In genomic region chr3:186938716-186939115, GRCh38 we compare ENCODE assay signal across 14 cellular contexts. TPM values are rescaled to one million over a fixed set of nuclear protein-coding genes. Genes with fewer than 3 reads are reported as not detected.
DNase-seq lines count a peak whose midpoint lies in the region; ATAC-seq and TF ChIP-seq lines count a peak whose summit lies in the region.
"Had no signal": no experiment of that assay in that cellular context is flagged by ENCODE, and none has a peak within 500 bp of the region (broad histone marks: within the 10 kb centered on the region; RNA-seq: fewer than 3 reads in every experiment).

No MANE protein-coding gene starts in this region.

- peaks cover 11 to 25% of the 10 kb centered on the region in 2 donors for H3K4me1 ChIP-seq in left lung
- H3K4me1 ChIP-seq in thyroid gland, result peaks cover 18 to 63% of the 10 kb centered on the region in 2 donors

- POLR2A ChIA-PET in activated CD4-positive, alpha-beta memory T cell treated with anti-CD3 and anti-CD28 coated beads, Interleukin-2, amount 10 ng/mL, durations not matched to agents 7 days and 5 days (lab: Charles Lee), result no interaction called here
- POLR2A ChIA-PET in activated CD4-positive, alpha-beta memory T cell treated with anti-CD3 and anti-CD28 coated beads for 36 hours (lab: Charles Lee), result no interaction called here
- POLR2A ChIA-PET in HEK293T (lab: Yijun Ruan, JAX), result no interaction called here

- 80 to 88% methylated on average over 6 of the region's 6 CpGs for WGBS in thyroid gland, 2 donors

- H3K4me3 ChIP-seq in coronary artery (no peak overlapping the region), left lung (no peak overlapping the region), thyroid gland (replicated peaks in 1 of 3) (no peak overlapping the region)
- H3K4me3 ChIP-seq: mucosa of descending colon, sigmoid colon had no signal

- H3K27ac ChIP-seq in coronary artery (peak overlapping the region; percentile 75 to 82), left lung (peak overlapping the region in 1 of 2 donors; percentile 19), thyroid gland (peak overlapping the region in 2 of 3 donors; percentile 54 to 79)
- H3K27ac ChIP-seq: sigmoid colon, VCaP had no signal

- no peak overlapping the region for H3K4me3 Mint-ChIP-seq in activated CD4-positive, alpha-beta memory T cell treated with anti-CD3 and anti-CD28 coated beads, Interleukin-2, amount 10 ng/mL, durations not matched to agents 7 days and 5 days
- H3K4me3 Mint-ChIP-seq in activated CD4-positive, alpha-beta memory T cell treated with anti-CD3 and anti-CD28 coated beads for 36 hours, result no peak overlapping the region

- peak overlapping the region; percentile 24 for H3K27ac Mint-ChIP-seq in activated CD4-positive, alpha-beta memory T cell treated with anti-CD3 and anti-CD28 coated beads, Interleukin-2, amount 10 ng/mL, durations not matched to agents 7 days and 5 days
- no peak overlapping the region for H3K27ac Mint-ChIP-seq in activated CD4-positive, alpha-beta memory T cell treated with anti-CD3 and anti-CD28 coated beads for 36 hours

- H3K36me3 ChIP-seq in left lung (peaks cover 0 to 12% of the 10 kb centered on the region in 2 donors), thyroid gland (no peaks in the 10 kb centered on the region)
- H3K36me3 ChIP-seq: sigmoid colon had no signal

- CTCF ChIA-PET in activated CD4-positive, alpha-beta memory T cell treated with anti-CD3 and anti-CD28 coated beads, Interleukin-2, amount 10 ng/mL, durations not matched to agents 7 days and 5 days (lab: Charles Lee), result interaction anchor here (0.6 to 2.4 kb wide), 2 partner anchors 89 to 137 kb away, joined by 5 to 10 read pairs; no protein-coding TSS in a partner anchor
- CTCF ChIA-PET in activated CD4-positive, alpha-beta memory T cell treated with anti-CD3 and anti-CD28 coated beads for 36 hours (lab: Charles Lee), result interaction anchor here (1.2 to 1.5 kb wide), 3 partner anchors 84 to 90 kb away, joined by 4 to 7 read pairs (median 6); no protein-coding TSS in a partner anchor
- CTCF ChIA-PET in HEK293T (lab: Yijun Ruan, JAX), result interaction anchor here (0.6 kb wide), 1 partner anchor 132 kb away, joined by 3 read pairs; no protein-coding TSS in a partner anchor

- intact Hi-C loops in activated CD4-positive, alpha-beta memory T cell treated with anti-CD3 and anti-CD28 coated beads for 36 hours (cut with micrococcal nuclease), result loop anchor here (10.0 kb wide), 1 partner anchor 226 kb away; no protein-coding TSS in a partner anchor
- intact Hi-C loops in left lung (cut with DNase I), result no loop called here
- intact Hi-C loops in thyroid gland (cut with DNase I), result loop anchor here (10.0 kb wide), 1 partner anchor 86 kb away; no protein-coding TSS in a partner anchor

- TF ChIP-seq CTCF in coronary artery (IDR thresholded peaks at IDR 0.05) (no peak), left lung (IDR thresholded peaks at IDR 0.05) (no peak), thyroid gland (IDR thresholded peaks at IDR 0.05) (no peak)

- H3K36me3 Mint-ChIP-seq in activated CD4-positive, alpha-beta memory T cell treated with anti-CD3 and anti-CD28 coated beads, Interleukin-2, amount 10 ng/mL, durations not matched to agents 7 days and 5 days (ENCODE audit: low read depth), result peaks cover 58% of the 10 kb centered on the region
- H3K36me3 Mint-ChIP-seq in activated CD4-positive, alpha-beta memory T cell treated with anti-CD3 and anti-CD28 coated beads for 36 hours, result peaks cover 27% of the 10 kb centered on the region

- H3K27me3 Mint-ChIP-seq in activated CD4-positive, alpha-beta memory T cell treated with anti-CD3 and anti-CD28 coated beads, Interleukin-2, amount 10 ng/mL, durations not matched to agents 7 days and 5 days, result no peaks in the 10 kb centered on the region
- H3K27me3 Mint-ChIP-seq in activated CD4-positive, alpha-beta memory T cell treated with anti-CD3 and anti-CD28 coated beads for 36 hours, result no peaks in the 10 kb centered on the region

- peaks cover 2% of the 10 kb centered on the region for H3K9me3 Mint-ChIP-seq in activated CD4-positive, alpha-beta memory T cell treated with anti-CD3 and anti-CD28 coated beads, Interleukin-2, amount 10 ng/mL, durations not matched to agents 7 days and 5 days
- H3K9me3 Mint-ChIP-seq in activated CD4-positive, alpha-beta memory T cell treated with anti-CD3 and anti-CD28 coated beads for 36 hours, result no peaks in the 10 kb centered on the region

- H3K27me3 ChIP-seq in left lung (no peaks in the 10 kb centered on the region), thyroid gland (no peaks in the 10 kb centered on the region)
- H3K27me3 ChIP-seq: sigmoid colon had no signal

- ATAC-seq in left lung, result peak; percentile 40
- ATAC-seq: mucosa of descending colon had no signal

- TF ChIP-seq POLR2A in thyroid gland (IDR thresholded peaks at IDR 0.05), result no peak

- H3K4me1 Mint-ChIP-seq in activated CD4-positive, alpha-beta memory T cell treated with anti-CD3 and anti-CD28 coated beads, Interleukin-2, amount 10 ng/mL, durations not matched to agents 7 days and 5 days, result peaks cover 36% of the 10 kb centered on the region
- peaks cover 59% of the 10 kb centered on the region for H3K4me1 Mint-ChIP-seq in activated CD4-positive, alpha-beta memory T cell treated with anti-CD3 and anti-CD28 coated beads for 36 hours (ENCODE audit: low read depth)

- DNase-seq in activated CD4-positive, alpha-beta memory T cell treated with anti-CD3 and anti-CD28 coated beads, Interleukin-2, amount 10 ng/mL, durations not matched to agents 7 days and 5 days, result no peak
- DNase-seq in activated CD4-positive, alpha-beta memory T cell treated with anti-CD3 and anti-CD28 coated beads for 36 hours, result no peak
- peak; percentile 81 for DNase-seq in coronary artery (ENCODE audit: low spot score)
- DNase-seq in left lung, result no peak
- DNase-seq in thyroid gland, result no peak
- no peak for DNase-seq in HEK293T (ENCODE audit: extremely low spot score)
- no peak for DNase-seq in dermis blood vessel endothelial cell
- DNase-seq in ureter (ENCODE audit: low spot score), result no peak
- DNase-seq: activated T-cell treated with anti-CD3 and anti-CD28 coated beads, Interleukin-2, amount 50 U/mL, for 1 hour; mucosa of descending colon; NCI-H524; SHP77 treated with DMSO at 0.1 percent for 48 hours; sigmoid colon had no signal

- H3K9me3 ChIP-seq in left lung (no peaks in the 10 kb centered on the region), thyroid gland (no peaks in the 10 kb centered on the region)
- H3K9me3 ChIP-seq: mucosa of descending colon, sigmoid colon had no signal

TF ChIP-seq in HEK293T, 16 proteins besides CTCF, POLR2A, EP300 and RAD21:
- TF ChIP-seq SP1 (IDR thresholded peaks at IDR 0.05), result no peak
- no peak for TF ChIP-seq CTBP1 (IDR thresholded peaks at IDR 0.05; ENCODE audit: borderline replicate concordance)
- TF ChIP-seq LEF1 (IDR thresholded peaks at IDR 0.05; ENCODE audit: borderline replicate concordance), result no peak
- TF ChIP-seq SUZ12 (IDR thresholded peaks at IDR 0.05), result no peak

RNA-seq across cellular contexts. Expression of gene ST6GAL1, which starts 8.4 kb away (rescaled TPM):
- 100 to 1,000 TPM; 116 to 128 TPM for total RNA-seq in activated CD4-positive, alpha-beta memory T cell treated with anti-CD3 and anti-CD28 coated beads, Interleukin-2, amount 10 ng/mL, durations not matched to agents 7 days and 5 days
- 100 to 1,000 TPM in 1 of 2 experiments, 10 to 100 TPM in 1; 99.9 to 113 TPM for total RNA-seq in activated CD4-positive, alpha-beta memory T cell treated with anti-CD3 and anti-CD28 coated beads for 36 hours
- total RNA-seq in left lung, result 100 to 1,000 TPM in 1 of 2 donors, 10 to 100 TPM in 1; 49.9 to 132 TPM
- 100 to 1,000 TPM in 2 of 4 donors, 10 to 100 TPM in 2; 74.8 to 189 (median 113) TPM for total RNA-seq in thyroid gland
- total RNA-seq in dermis blood vessel endothelial cell, result 104 and 126 TPM in 2 replicates
- total RNA-seq in ureter, result 46.0 TPM

Comparison
In these comparisons a context has a peak if more than half of its experiments do, and no peak if none do; other contexts are left out.
1. intact Hi-C loops: an anchor here in activated CD4-positive, alpha-beta memory T cell treated with anti-CD3 and anti-CD28 coated beads for 36 hours (10.0 kb wide) and thyroid gland (10.0 kb wide); none called in left lung.